9 cellular contexts compared by ENCODE assay signal in the genomic region with DNA sequence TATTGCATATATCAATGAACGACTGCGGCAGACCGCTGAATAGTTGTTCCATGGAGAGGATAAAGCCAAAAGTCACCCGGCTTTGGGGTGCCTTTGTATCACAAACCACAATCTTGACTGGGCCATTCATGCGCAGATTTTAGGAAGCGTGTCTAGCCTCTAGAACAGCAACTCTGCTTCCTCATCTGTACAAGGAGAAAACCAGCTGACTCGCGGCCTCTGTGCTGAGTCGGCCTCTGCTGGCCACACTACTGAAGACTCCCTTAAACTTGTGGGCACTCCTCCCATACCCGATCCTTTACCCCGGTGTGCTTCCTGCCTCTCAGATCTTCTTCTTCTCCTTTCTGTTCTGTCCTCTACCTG. TPM values are rescaled to one million over a fixed set of nuclear protein-coding genes. Genes with fewer than 3 reads are reported as not detected.
DNase-seq lines count a peak whose midpoint lies in the region; ATAC-seq, FAIRE-seq and TF ChIP-seq lines count a peak whose summit lies in the region.
"Had no signal": no experiment of that assay in that cellular context is flagged by ENCODE, and none has a peak within 500 bp of the region (broad histone marks: within the 10 kb centered on the region; RNA-seq: fewer than 3 reads in every experiment).

No MANE protein-coding gene starts in this region.

- peaks cover 0 to 7% (median 0%) of the 10 kb centered on the region in 7 donors for H3K27me3 ChIP-seq in heart right ventricle

- no peaks in the 10 kb centered on the region for H3K36me3 ChIP-seq in heart right ventricle

- no peaks in the 10 kb centered on the region for H3K9me3 ChIP-seq in heart right ventricle

- FAIRE-seq in HTR-8/SVneo (lab: Jason Lieb, UNC): no peak

- intact Hi-C loops in activated naive CD4-positive, alpha-beta T cell treated with anti-CD3 and anti-CD28 coated beads for 36 hours (cut with micrococcal nuclease): loop anchor here (1.0 to 5.0 kb wide), 7 partner anchors 9 to 412 kb away; a partner anchor contains a TSS
- intact Hi-C loops in heart right ventricle (cut with DNase I): no loop called here
- intact Hi-C loops in posterior vena cava (cut with DNase I): no loop called here

- no peak overlapping the region for H3K27ac Mint-ChIP-seq in activated naive CD4-positive, alpha-beta T cell treated with anti-CD3 and anti-CD28 coated beads for 36 hours

- TF ChIP-seq CTCF in heart right ventricle (IDR thresholded peaks at IDR 0.05): peak in 7 of 9 donors; percentile 17 to 58 (median 38)

- H3K27me3 Mint-ChIP-seq in activated naive CD4-positive, alpha-beta T cell treated with anti-CD3 and anti-CD28 coated beads for 36 hours (ENCODE audit: low read depth): no peaks in the 10 kb centered on the region

- peaks cover 7% of the 10 kb centered on the region for H3K36me3 Mint-ChIP-seq in activated naive CD4-positive, alpha-beta T cell treated with anti-CD3 and anti-CD28 coated beads for 36 hours (ENCODE audit: low read depth)

- H3K4me1 ChIP-seq in heart right ventricle: peaks cover 6 to 25% (median 13%) of the 10 kb centered on the region in 9 donors

- peaks cover 28% of the 10 kb centered on the region for H3K4me1 Mint-ChIP-seq in activated naive CD4-positive, alpha-beta T cell treated with anti-CD3 and anti-CD28 coated beads for 36 hours (ENCODE audit: low read depth)

- H3K4me3 Mint-ChIP-seq in activated naive CD4-positive, alpha-beta T cell treated with anti-CD3 and anti-CD28 coated beads for 36 hours: peak overlapping the region; percentile 66

- peak overlapping the region; percentile 32 to 68 (median 55) for H3K4me3 ChIP-seq in heart right ventricle

- H3K27ac ChIP-seq in heart right ventricle: peak overlapping the region in 1 of 10 donors; percentile 71

- CTCF ChIA-PET in activated naive CD4-positive, alpha-beta T cell treated with anti-CD3 and anti-CD28 coated beads for 36 hours (lab: Charles Lee): interaction anchor here (0.6 to 1.6 kb wide), 3 partner anchors 9 to 60 kb away, joined by 3 read pairs; no protein-coding TSS in a partner anchor

- H3K9me3 Mint-ChIP-seq in activated naive CD4-positive, alpha-beta T cell treated with anti-CD3 and anti-CD28 coated beads for 36 hours: peaks cover 10% of the 10 kb centered on the region

- WGBS in heart right ventricle, 2 donors: 22 to 26% methylated on average over 11 of the region's 11 CpGs

- DNase-seq in GF-D8 (lab: John Stamatoyannopoulos, UW) (peak; percentile 59), MV-4-11 (lab: John Stamatoyannopoulos, UW) (peak; percentile 91), heart right ventricle (peak; percentile 37 to 54), posterior vena cava (ENCODE audit: low spot score) (peak; percentile 90), dedifferentiated amniotic fluid mesenchymal stem cell (ENCODE audit: extremely low spot score) (no peak), HTR-8/SVneo (ENCODE audit: insufficient read length, low spot score) (no peak)
- peak; percentile 73 for DNase-seq in activated naive CD4-positive, alpha-beta T cell treated with anti-CD3 and anti-CD28 coated beads for 36 hours

- ATAC-seq in GM21737 (IDR thresholded peaks at IDR 0.05; ENCODE audit: unreplicated experiment) (peak; percentile 70), heart right ventricle (peak; percentile 80 to 95 (median 86))

RNA-seq across cellular contexts. Expression of a gene that starts 0.9 kb away (rescaled TPM):
- total RNA-seq in activated naive CD4-positive, alpha-beta T cell treated with anti-CD3 and anti-CD28 coated beads for 36 hours: under 1 TPM; 0.17 to 0.19 TPM
- under 1 TPM in 6 of 10 donors, not detected in 4; 0.09 to 0.42 (median 0.30) TPM for total RNA-seq in heart right ventricle
- under 1 TPM; 0.13 to 0.66 TPM for polyA plus RNA-seq in heart right ventricle
- total RNA-seq in posterior vena cava: under 1 TPM; 0.14 to 0.51 TPM
- total RNA-seq: SK-MEL-5 had no signal

RNA-seq across cellular contexts. Expression of a gene that starts 10.4 kb away (rescaled TPM):
- 10 to 100 TPM; 10.6 to 10.8 TPM for total RNA-seq in activated naive CD4-positive, alpha-beta T cell treated with anti-CD3 and anti-CD28 coated beads for 36 hours
- 10 to 100 TPM in 6 of 10 donors, 1 to 10 TPM in 4; 6.3 to 17.7 (median 10.1) TPM for total RNA-seq in heart right ventricle
- 10 to 100 TPM; 13.0 to 20.0 TPM for polyA plus RNA-seq in heart right ventricle
- total RNA-seq in posterior vena cava: 10 to 100 TPM; 32.5 to 40.9 TPM

RNA-seq across cellular contexts. Expression of a gene that starts 49.3 kb away (rescaled TPM):
- total RNA-seq in activated naive CD4-positive, alpha-beta T cell treated with anti-CD3 and anti-CD28 coated beads for 36 hours: 10 to 100 TPM; 13.7 to 14.2 TPM
- 1 to 10 TPM; 1.2 to 3.7 (median 2.1) TPM for total RNA-seq in heart right ventricle
- polyA plus RNA-seq in heart right ventricle: 1 to 10 TPM; 4.8 to 6.4 TPM
- total RNA-seq in posterior vena cava: 1 to 10 TPM; 3.4 to 5.9 TPM

Comparison
In these comparisons a context has a peak if more than half of its experiments do, and no peak if none do; other contexts are left out.
1. DNase-seq: peak in GF-D8 (single experiment), MV-4-11 (single experiment), activated naive CD4-positive, alpha-beta T cell treated with anti-CD3 and anti-CD28 coated beads for 36 hours (single experiment), heart right ventricle (2 of 2) and posterior vena cava (single experiment); none in dedifferentiated amniotic fluid mesenchymal stem cell (single experiment) and HTR-8/SVneo (single experiment).